14 cellular contexts compared by ENCODE assay signal in genomic region chr17:16129844-16130243, GRCh38.
"Had no signal": no experiment of that assay in that cellular context is flagged by ENCODE, and none has a peak within 500 bp of the region (broad histone marks: within the 10 kb centered on the region; RNA-seq: fewer than 3 reads in every experiment).

No MANE protein-coding gene starts in this region.

- H3K27ac Mint-ChIP-seq: activated CD4-positive, alpha-beta memory T cell treated with anti-CD3 and anti-CD28 coated beads, Interleukin-2, amount 10 ng/mL, durations not matched to agents 7 days and 5 days had no signal

- DNase-seq: activated CD4-positive, alpha-beta memory T cell treated with anti-CD3 and anti-CD28 coated beads, Interleukin-2, amount 10 ng/mL, durations not matched to agents 7 days and 5 days; activated CD8-positive, alpha-beta memory T cell treated with anti-CD3 and anti-CD28 coated beads, Interleukin-2, amount 50 U/mL, for 48 hours; activated naive CD4-positive, alpha-beta T cell treated with Interleukin-2 at 50 U/mL for 16 hours; amniotic stem cell; esophagus squamous epithelium; foreskin fibroblast; glutamatergic neuron; immature natural killer cell; left cardiac atrium; mammary epithelial cell; right cardiac atrium; SW 1271 had no signal

- H3K4me3 ChIP-seq: esophagus squamous epithelium, tibial nerve, vagina had no signal

- H3K27me3 Mint-ChIP-seq: activated CD4-positive, alpha-beta memory T cell treated with anti-CD3 and anti-CD28 coated beads, Interleukin-2, amount 10 ng/mL, durations not matched to agents 7 days and 5 days had no signal

- H3K4me3 Mint-ChIP-seq: activated CD4-positive, alpha-beta memory T cell treated with anti-CD3 and anti-CD28 coated beads, Interleukin-2, amount 10 ng/mL, durations not matched to agents 7 days and 5 days; immature natural killer cell had no signal

- H3K4me1 Mint-ChIP-seq: activated CD4-positive, alpha-beta memory T cell treated with anti-CD3 and anti-CD28 coated beads, Interleukin-2, amount 10 ng/mL, durations not matched to agents 7 days and 5 days had no signal

- H3K9me3 Mint-ChIP-seq: activated CD4-positive, alpha-beta memory T cell treated with anti-CD3 and anti-CD28 coated beads, Interleukin-2, amount 10 ng/mL, durations not matched to agents 7 days and 5 days; immature natural killer cell had no signal
